In genomic region chr11:20421902-20422301, GRCh38 we compare ENCODE assay signal across 25 cellular contexts. TPM values are rescaled to one million over a fixed set of nuclear protein-coding genes. Genes with fewer than 3 reads are reported as not detected.
DNase-seq lines count a peak whose midpoint lies in the region; ATAC-seq, FAIRE-seq and TF ChIP-seq lines count a peak whose summit lies in the region.
"Had no signal": no experiment of that assay in that cellular context is flagged by ENCODE, and none has a peak within 500 bp of the region (broad histone marks: within the 10 kb centered on the region; RNA-seq: fewer than 3 reads in every experiment).

No MANE protein-coding gene starts in this region.

- no peak overlapping the region for H4K91ac ChIP-seq in trophoblast cell (ENCODE audit: low read depth, low read length)

- H3K4me1 Mint-ChIP-seq in activated CD8-positive, alpha-beta T cell treated with anti-CD3 and anti-CD28 coated beads for 36 hours (ENCODE audit: low read depth), result peaks cover 8% of the 10 kb centered on the region
- no peaks in the 10 kb centered on the region for H3K4me1 Mint-ChIP-seq in activated CD8-positive, alpha-beta T cell treated with anti-CD3 and anti-CD28 coated beads, Interleukin-2, amount 10 ng/mL, durations not matched to agents 7 days and 5 days (ENCODE audit: low read depth)
- H3K4me1 Mint-ChIP-seq in T-helper 2 cell treated with Interferon-gamma antibody and Interleukin-4, amounts not matched to agents 5 μg/mL and 100 μg/mL, for 36 hours (ENCODE audit: low read depth), result peaks cover 16% of the 10 kb centered on the region

- peak; percentile 39 for ATAC-seq in activated CD8-positive, alpha-beta T cell treated with anti-CD3 and anti-CD28 coated beads for 36 hours
- ATAC-seq in activated CD8-positive, alpha-beta T cell treated with anti-CD3 and anti-CD28 coated beads, Interleukin-2, amount 10 ng/mL, durations not matched to agents 7 days and 5 days, result no peak
- ATAC-seq in GM18868 (IDR thresholded peaks at IDR 0.05; ENCODE audit: unreplicated experiment), result no peak
- ATAC-seq: Right ventricle myocardium inferior had no signal

- H2AFZ ChIP-seq in trophoblast cell (ENCODE audit: insufficient read depth, low read length, poor library complexity), result no peak overlapping the region
- H2AFZ ChIP-seq: GM23248 had no signal

- no peaks in the 10 kb centered on the region for H3K79me1 ChIP-seq in trophoblast cell (ENCODE audit: low read length)

- H3K9me3 ChIP-seq in trophoblast cell (ENCODE audit: insufficient read depth, low read depth, low read length), result no peaks in the 10 kb centered on the region
- H3K9me3 ChIP-seq: BE2C, HAP-1 had no signal

- H3K4ac ChIP-seq in trophoblast cell (ENCODE audit: low read depth, low read length), result no peak overlapping the region

- H3K27me3 ChIP-seq in trophoblast cell (ENCODE audit: insufficient read depth, low read length), result no peaks in the 10 kb centered on the region
- H3K27me3 ChIP-seq: BE2C had no signal

- H3K4me1 ChIP-seq in trophoblast cell (ENCODE audit: control insufficient read depth in 1 of 2, insufficient read depth in 2 of 2, low read length in 2 of 2), result no peaks in the 10 kb centered on the region
- H3K4me1 ChIP-seq: BE2C, HAP-1 had no signal

- DNase-seq in activated CD8-positive, alpha-beta T cell treated with anti-CD3 and anti-CD28 coated beads for 36 hours, result no peak
- no peak for DNase-seq in activated CD8-positive, alpha-beta T cell treated with anti-CD3 and anti-CD28 coated beads, Interleukin-2, amount 10 ng/mL, durations not matched to agents 7 days and 5 days
- DNase-seq in GM12892 (ENCODE audit: insufficient read length) (no peak), trophoblast cell (no peak), NCI-H1092 treated with DMSO at 0.1 percent for 48 hours (lab: John Stamatoyannopoulos, UW) (no peak), D721Med (ENCODE audit: insufficient read length, low spot score) (no peak)
- no peak for DNase-seq in T-helper 2 cell treated with Interferon-gamma antibody and Interleukin-4, amounts not matched to agents 5 μg/mL and 100 μg/mL, for 36 hours (ENCODE audit: low spot score)
- DNase-seq: BE2C; COR-L47; GDM1; GM23248; MV-4-11; NCI-H1417 treated with DMSO at 0.1 percent for 48 hours; NCI-H187 treated with DMSO at 0.1 percent for 48 hours; NCI-H2227 treated with DMSO at 0.1 percent for 48 hours; NCI-H526; NK-92 treated with Interleukin-12 subunit alpha and Interleukin-12 subunit beta, amount 100 ng/mL, for 24 hours had no signal

- H2BK120ac ChIP-seq in trophoblast cell (ENCODE audit: insufficient read depth, low read length, poor library complexity), result no peak overlapping the region

- H2BK5ac ChIP-seq in trophoblast cell (ENCODE audit: low read depth, low read length, poor library complexity), result no peak overlapping the region

- TF ChIP-seq POLR2A in GM12892 (IDR thresholded peaks at IDR 0.05; ENCODE audit: low read depth, low read length), result no peak

- CTCF ChIA-PET in activated CD8-positive, alpha-beta T cell treated with anti-CD3 and anti-CD28 coated beads for 36 hours (lab: Charles Lee), result no interaction called here
- CTCF ChIA-PET in activated CD8-positive, alpha-beta T cell treated with anti-CD3 and anti-CD28 coated beads, Interleukin-2, amount 10 ng/mL, durations not matched to agents 7 days and 5 days (lab: Charles Lee), result interaction anchor here (1.0 kb wide), 1 partner anchor 25 kb away, joined by 3 read pairs; no protein-coding TSS in a partner anchor

- no peak overlapping the region for H3K4me2 ChIP-seq in trophoblast cell (ENCODE audit: low read length)
- H3K4me2 ChIP-seq: KMS-11 had no signal

- peak overlapping the region; percentile 39 for H3K27ac Mint-ChIP-seq in activated CD8-positive, alpha-beta T cell treated with anti-CD3 and anti-CD28 coated beads for 36 hours
- H3K27ac Mint-ChIP-seq in activated CD8-positive, alpha-beta T cell treated with anti-CD3 and anti-CD28 coated beads, Interleukin-2, amount 10 ng/mL, durations not matched to agents 7 days and 5 days, result no peak overlapping the region
- H3K27ac Mint-ChIP-seq in T-helper 2 cell treated with Interferon-gamma antibody and Interleukin-4, amounts not matched to agents 5 μg/mL and 100 μg/mL, for 36 hours, result peak overlapping the region; percentile 24

- H2AK5ac ChIP-seq in trophoblast cell (ENCODE audit: low read length), result no peak overlapping the region

- H3K9ac ChIP-seq in trophoblast cell (ENCODE audit: low read length), result no peak overlapping the region
- H3K9ac ChIP-seq: GM23248, KMS-11 had no signal

- peak overlapping the region; percentile 25 for H3K27ac ChIP-seq in trophoblast cell (ENCODE audit: low read depth, low read length)
- H3K27ac ChIP-seq: GM23248, KMS-11 had no signal

- H3K18ac ChIP-seq in trophoblast cell (ENCODE audit: low read length), result no peak overlapping the region

- no peak for TF ChIP-seq CTCF in activated CD8-positive, alpha-beta T cell treated with anti-CD3 and anti-CD28 coated beads for 36 hours (IDR thresholded peaks at IDR 0.05)
- no peak for TF ChIP-seq CTCF in D721Med (IDR thresholded peaks at IDR 0.05; ENCODE audit: insufficient read depth, missing control alignments)

- POLR2A ChIA-PET in activated CD8-positive, alpha-beta T cell treated with anti-CD3 and anti-CD28 coated beads for 36 hours (lab: Charles Lee), result no interaction called here
- POLR2A ChIA-PET in activated CD8-positive, alpha-beta T cell treated with anti-CD3 and anti-CD28 coated beads, Interleukin-2, amount 10 ng/mL, durations not matched to agents 7 days and 5 days (lab: Charles Lee), result no interaction called here

- no CpG with 5 or more reads among the region's 1 CpG for WGBS in trophoblast cell (ENCODE audit: extremely low coverage, insufficient coverage, insufficient read length)

- no peak overlapping the region for H3K4me3 Mint-ChIP-seq in activated CD8-positive, alpha-beta T cell treated with anti-CD3 and anti-CD28 coated beads for 36 hours
- no peak overlapping the region for H3K4me3 Mint-ChIP-seq in activated CD8-positive, alpha-beta T cell treated with anti-CD3 and anti-CD28 coated beads, Interleukin-2, amount 10 ng/mL, durations not matched to agents 7 days and 5 days
- no peak overlapping the region for H3K4me3 Mint-ChIP-seq in T-helper 2 cell treated with Interferon-gamma antibody and Interleukin-4, amounts not matched to agents 5 μg/mL and 100 μg/mL, for 36 hours
- H3K4me3 Mint-ChIP-seq: CD4-positive, CD25-positive, alpha-beta regulatory T cell had no signal

- peaks cover 0 to 3% of the 10 kb centered on the region in 2 experiments for H3K36me3 ChIP-seq in trophoblast cell (ENCODE audit: control insufficient read depth in 1 of 2, insufficient read depth in 2 of 2, low read length in 2 of 2)
- H3K36me3 ChIP-seq: BE2C had no signal

- no peak overlapping the region for H3K14ac ChIP-seq in trophoblast cell (ENCODE audit: low read length)

- H4K12ac ChIP-seq in trophoblast cell (ENCODE audit: low read depth, low read length), result no peak overlapping the region

- H4K8ac ChIP-seq in trophoblast cell (ENCODE audit: low read depth, low read length), result no peak overlapping the region

- H2BK12ac ChIP-seq in trophoblast cell (ENCODE audit: low read length), result no peak overlapping the region

- H3K23ac ChIP-seq in trophoblast cell (ENCODE audit: low read length), result no peak overlapping the region

- H3K9me3 Mint-ChIP-seq in activated CD8-positive, alpha-beta T cell treated with anti-CD3 and anti-CD28 coated beads for 36 hours, result no peaks in the 10 kb centered on the region
- no peaks in the 10 kb centered on the region for H3K9me3 Mint-ChIP-seq in activated CD8-positive, alpha-beta T cell treated with anti-CD3 and anti-CD28 coated beads, Interleukin-2, amount 10 ng/mL, durations not matched to agents 7 days and 5 days (ENCODE audit: insufficient read depth)
- H3K9me3 Mint-ChIP-seq in T-helper 2 cell treated with Interferon-gamma antibody and Interleukin-4, amounts not matched to agents 5 μg/mL and 100 μg/mL, for 36 hours, result no peaks in the 10 kb centered on the region
- H3K9me3 Mint-ChIP-seq: CD4-positive, CD25-positive, alpha-beta regulatory T cell had no signal

- H3K79me2 ChIP-seq in trophoblast cell (ENCODE audit: control insufficient read depth, insufficient read depth, low read length, poor library complexity), result no peaks in the 10 kb centered on the region

- H3K36me3 Mint-ChIP-seq in activated CD8-positive, alpha-beta T cell treated with anti-CD3 and anti-CD28 coated beads for 36 hours (ENCODE audit: low read depth), result peaks cover 49% of the 10 kb centered on the region
- H3K36me3 Mint-ChIP-seq in activated CD8-positive, alpha-beta T cell treated with anti-CD3 and anti-CD28 coated beads, Interleukin-2, amount 10 ng/mL, durations not matched to agents 7 days and 5 days (ENCODE audit: low read depth), result peaks cover 23% of the 10 kb centered on the region
- H3K36me3 Mint-ChIP-seq in T-helper 2 cell treated with Interferon-gamma antibody and Interleukin-4, amounts not matched to agents 5 μg/mL and 100 μg/mL, for 36 hours (ENCODE audit: low read depth), result peaks cover 13% of the 10 kb centered on the region

- intact Hi-C loops in activated CD8-positive, alpha-beta T cell treated with anti-CD3 and anti-CD28 coated beads for 36 hours (cut with micrococcal nuclease), result no loop called here

- H3K27me3 Mint-ChIP-seq in activated CD8-positive, alpha-beta T cell treated with anti-CD3 and anti-CD28 coated beads for 36 hours, result no peaks in the 10 kb centered on the region
- H3K27me3 Mint-ChIP-seq in activated CD8-positive, alpha-beta T cell treated with anti-CD3 and anti-CD28 coated beads, Interleukin-2, amount 10 ng/mL, durations not matched to agents 7 days and 5 days (ENCODE audit: low read depth), result no peaks in the 10 kb centered on the region
- H3K27me3 Mint-ChIP-seq in T-helper 2 cell treated with Interferon-gamma antibody and Interleukin-4, amounts not matched to agents 5 μg/mL and 100 μg/mL, for 36 hours (ENCODE audit: low read depth), result no peaks in the 10 kb centered on the region
- H3K27me3 Mint-ChIP-seq: CD4-positive, CD25-positive, alpha-beta regulatory T cell had no signal

- H3K4me3 ChIP-seq in trophoblast cell (ENCODE audit: low read depth, low read length), result no peak overlapping the region
- H3K4me3 ChIP-seq: GM23248, HAP-1 had no signal

- FAIRE-seq in GM12892 (lab: Jason Lieb, UNC) (peak; percentile 5), D721Med (lab: Jason Lieb, UNC) (no peak)
- FAIRE-seq: A204.1, GM19239, RCC 7860 had no signal

RNA-seq across cellular contexts. Expression of gene PRMT3, which starts 34.4 kb away (rescaled TPM):
- total RNA-seq in activated CD8-positive, alpha-beta T cell treated with anti-CD3 and anti-CD28 coated beads for 36 hours, result 10 to 100 TPM; 33.3 to 36.4 TPM
- total RNA-seq in activated CD8-positive, alpha-beta T cell treated with anti-CD3 and anti-CD28 coated beads, Interleukin-2, amount 10 ng/mL, durations not matched to agents 7 days and 5 days, result 10 to 100 TPM; 17.1 to 19.9 TPM
- polyA plus RNA-seq in GM12892 (2012; ENCODE audit: missing spikeins), result 22.9 TPM
- polyA plus RNA-seq in trophoblast cell (2013), result 6.5 and 7.2 TPM in 2 replicates

RNA-seq across cellular contexts. Expression of gene HTATIP2, which starts 58.4 kb away (rescaled TPM):
- total RNA-seq in activated CD8-positive, alpha-beta T cell treated with anti-CD3 and anti-CD28 coated beads for 36 hours, result 10 to 100 TPM; 42.8 to 44.8 TPM
- total RNA-seq in activated CD8-positive, alpha-beta T cell treated with anti-CD3 and anti-CD28 coated beads, Interleukin-2, amount 10 ng/mL, durations not matched to agents 7 days and 5 days, result 10 to 100 TPM; 30.5 to 33.2 TPM
- polyA plus RNA-seq in GM12892 (2012; ENCODE audit: missing spikeins), result 31.5 TPM
- 41.3 and 42.2 TPM in 2 replicates for polyA plus RNA-seq in trophoblast cell (2013)
